In genomic region chr10:44860811-44861751, GRCh38 we compare ENCODE assay signal across 15 cellular contexts. TPM values are rescaled to one million over a fixed set of nuclear protein-coding genes. Genes with fewer than 3 reads are reported as not detected.
DNase-seq lines count a peak whose midpoint lies in the region; ATAC-seq and FAIRE-seq lines count a peak whose summit lies in the region.
"Had no signal": no experiment of that assay in that cellular context is flagged by ENCODE, and none has a peak within 500 bp of the region (broad histone marks: within the 10 kb centered on the region; RNA-seq: fewer than 3 reads in every experiment).

No MANE protein-coding gene starts in this region.

- no peaks in the 10 kb centered on the region for H3K36me3 ChIP-seq in small intestine (ENCODE audit: control insufficient read depth in 2 of 2, insufficient read depth in 2 of 2, low read length in 2 of 2)

- H3K27me3 ChIP-seq in small intestine (ENCODE audit: control insufficient read depth in 2 of 2, insufficient read depth in 2 of 2, low read length in 2 of 2) = no peaks in the 10 kb centered on the region

- no peaks in the 10 kb centered on the region for H3K4me1 ChIP-seq in small intestine (ENCODE audit: control insufficient read depth in 2 of 2, insufficient read depth in 1 of 2, low read depth in 1 of 2, low read length in 1 of 2)

- DNase-seq in left ventricle myocardium superior (peak; percentile 48), cardiac septum (ENCODE audit: low spot score) (no peak), astrocyte of the hippocampus (ENCODE audit: low read depth, low spot score) (peak; percentile 68), left lobe of liver (ENCODE audit: low spot score) (peak; percentile 34), small intestine (no peak)
- DNase-seq in activated naive CD4-positive, alpha-beta T cell treated with anti-CD3 and anti-CD28 coated beads, Interleukin-2, amount 50 U/mL, for 16 hours = no peak
- DNase-seq: activated CD4-positive, alpha-beta T cell treated with anti-CD3 and anti-CD28 coated beads, Interleukin-2, amount 10 ng/mL, durations not matched to agents 24 days and 14 days; hippocampal formation had no signal

- FAIRE-seq in small intestine (lab: Jason Lieb, UNC) = no peak
- FAIRE-seq: A549 had no signal

- intact Hi-C loops in left ventricle myocardium superior (cut with micrococcal nuclease) (loop anchor here (5.0 kb wide), 1 partner anchor 1189 kb away; no protein-coding TSS in a partner anchor), cardiac septum (cut with DNase I) (loop anchor here (5.0 kb wide), 2 partner anchors 384 to 804 kb away; no protein-coding TSS in a partner anchor)

- no peak overlapping the region for H3K27ac ChIP-seq in small intestine (ENCODE audit: low read depth in 1 of 2, low read length in 1 of 2)
- H3K27ac ChIP-seq: A549 had no signal

- no peak overlapping the region for H3K4me3 ChIP-seq in small intestine (ENCODE audit: low read depth in 1 of 2, low read length in 2 of 2)
- H3K4me3 ChIP-seq: A549 had no signal

- no peak for ATAC-seq in left ventricle myocardium superior
- no peak for ATAC-seq in left lobe of liver
- no peak for ATAC-seq in HG03025 (IDR thresholded peaks at IDR 0.05; ENCODE audit: low FRiP score, unreplicated experiment)
- no peak for ATAC-seq in HG02884 (IDR thresholded peaks at IDR 0.05; ENCODE audit: unreplicated experiment)
- ATAC-seq: A549; activated naive CD4-positive, alpha-beta T cell treated with anti-CD3 and anti-CD28 coated beads, Interleukin-2, amount 50 U/mL, for 72 hours had no signal

- WGBS in small intestine, 3 donors = 69 to 76% (median 69%) methylated on average over 10 of the region's 10 CpGs

- no peaks in the 10 kb centered on the region for H3K9me3 ChIP-seq in small intestine (ENCODE audit: control insufficient read depth, low read depth)
- H3K9me3 ChIP-seq: A549 had no signal

RNA-seq across cellular contexts. Expression of gene TMEM72, which starts 50.1 kb away (rescaled TPM):
- total RNA-seq in left ventricle myocardium superior (not detected), cardiac septum (not detected), left lobe of liver (not detected)
- under 1 TPM in 1 of 3 donors, not detected in 2; 0.28 TPM for polyA plus RNA-seq in small intestine
- total RNA-seq: activated CD4-positive, alpha-beta T cell treated with anti-CD3 and anti-CD28 coated beads, Interleukin-2, amount 10 ng/mL, durations not matched to agents 24 days and 14 days; activated naive CD4-positive, alpha-beta T cell treated with anti-CD3 and anti-CD28 coated beads, Interleukin-2, amount 50 U/mL, for 72 hours; G401; NCI-H460; SK-MEL-5 had no signal
- polyA plus RNA-seq: A549 had no signal

Comparison
In these comparisons a context has a peak if more than half of its experiments do, and no peak if none do; other contexts are left out.
1. DNase-seq: peak in left ventricle myocardium superior (single experiment), astrocyte of the hippocampus (single experiment) and left lobe of liver (single experiment); none in cardiac septum (single experiment), activated naive CD4-positive, alpha-beta T cell treated with anti-CD3 and anti-CD28 coated beads, Interleukin-2, amount 50 U/mL, for 16 hours (single experiment) and small intestine (single experiment).